ENCODE assay signal across 18 cellular contexts in the genomic region with DNA sequence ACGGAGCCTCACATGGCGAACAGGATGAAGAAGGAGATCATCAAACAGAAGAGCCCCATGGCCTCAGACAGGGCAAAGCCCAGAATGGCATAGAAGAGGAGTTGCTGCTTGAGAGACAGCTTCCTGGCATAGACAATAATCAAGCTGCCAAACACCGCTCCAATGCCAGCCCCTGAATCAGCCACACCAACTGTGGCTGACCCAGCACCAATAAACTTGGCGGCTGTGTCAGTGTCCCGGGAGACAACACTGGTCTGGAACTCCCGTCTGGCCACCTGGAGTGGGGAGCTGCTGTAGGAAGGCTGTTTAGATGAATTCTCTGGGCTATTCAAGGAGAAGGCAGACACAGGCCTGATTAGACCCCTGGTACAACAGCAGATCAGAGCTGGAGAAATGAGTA.
DNase-seq lines count a peak whose midpoint lies in the region; ATAC-seq and TF ChIP-seq lines count a peak whose summit lies in the region.
"Had no signal": no experiment of that assay in that cellular context is flagged by ENCODE, and none has a peak within 500 bp of the region (broad histone marks: within the 10 kb centered on the region; RNA-seq: fewer than 3 reads in every experiment).

No MANE protein-coding gene starts in this region.

- H3K27me3 ChIP-seq in thyroid gland (no peaks in the 10 kb centered on the region), lower lobe of right lung (ENCODE audit: low read depth) (no peaks in the 10 kb centered on the region), neuronal stem cell (ENCODE audit: control insufficient read depth in 3 of 3, insufficient read depth in 3 of 3, low read depth in 1 of 3, low read length in 3 of 3) (no peaks in the 10 kb centered on the region)
- H3K27me3 ChIP-seq: adrenal gland, cardiac muscle cell, Peyer's patch, testis had no signal

- no peak overlapping the region for H2BK5ac ChIP-seq in neuronal stem cell (ENCODE audit: low read length)

- TF ChIP-seq CTCF in thyroid gland (IDR thresholded peaks at IDR 0.05) (no peak), lower lobe of right lung (IDR thresholded peaks at IDR 0.05) (no peak)

- H2BK15ac ChIP-seq in neuronal stem cell (ENCODE audit: low read length): no peak overlapping the region

- H3K36me3 ChIP-seq in thyroid gland: no peaks in the 10 kb centered on the region
- H3K36me3 ChIP-seq in lower lobe of right lung: peaks cover 59% of the 10 kb centered on the region
- H3K36me3 ChIP-seq in neuronal stem cell (replicated peaks in 1 of 2; ENCODE audit: control insufficient read depth in 2 of 2, insufficient read depth in 2 of 2, low read length in 2 of 2): peaks cover 0 to 4% of the 10 kb centered on the region in 2 donors
- H3K36me3 ChIP-seq: adrenal gland had no signal

- H3K27ac ChIP-seq in thyroid gland (peak overlapping the region; percentile 75 to 78 (median 77)), lower lobe of right lung (no peak overlapping the region), neuronal stem cell (replicated peaks; ENCODE audit: low read length) (no peak overlapping the region)
- H3K27ac ChIP-seq: cardiac muscle cell, Peyer's patch had no signal

- ATAC-seq in lower lobe of right lung (no peak), HG03439 (IDR thresholded peaks at IDR 0.05; ENCODE audit: unreplicated experiment) (no peak)
- ATAC-seq: sciatic nerve, WTC11 had no signal

- H3K4me3 ChIP-seq in thyroid gland (replicated peaks in 1 of 3) (no peak overlapping the region), lower lobe of right lung (no peak overlapping the region), neuronal stem cell (ENCODE audit: low read length in 2 of 2) (peak overlapping the region in 1 of 2 donors; percentile 28)
- H3K4me3 ChIP-seq: adrenal gland, cardiac muscle cell, Peyer's patch, testis had no signal

- H3K23ac ChIP-seq in neuronal stem cell (ENCODE audit: low read depth, low read length, poor library complexity): no peak overlapping the region

- no peak overlapping the region for H3K4me2 ChIP-seq in neuronal stem cell (ENCODE audit: insufficient read depth, low read length, poor library complexity, severe bottlenecking)

- no peak overlapping the region for H2BK120ac ChIP-seq in neuronal stem cell (ENCODE audit: low read depth, low read length)

- H3K14ac ChIP-seq in neuronal stem cell (ENCODE audit: low read length): no peak overlapping the region

- no peak overlapping the region for H3K4ac ChIP-seq in neuronal stem cell (ENCODE audit: low read length)

- intact Hi-C loops in head of caudate nucleus (cut with DNase I): no loop called here
- intact Hi-C loops in thyroid gland (cut with DNase I): no loop called here
- intact Hi-C loops in lower lobe of right lung (cut with DNase I): no loop called here

- no peaks in the 10 kb centered on the region for H3K79me1 ChIP-seq in neuronal stem cell (ENCODE audit: low read depth, low read length)

- H3K18ac ChIP-seq in neuronal stem cell (ENCODE audit: low read length): no peak overlapping the region

- no peak for TF ChIP-seq POLR2A in thyroid gland (IDR thresholded peaks at IDR 0.05)

- H3K4me1 ChIP-seq in thyroid gland (peaks cover 23 to 25% of the 10 kb centered on the region in 2 donors), lower lobe of right lung (no peaks in the 10 kb centered on the region), neuronal stem cell (ENCODE audit: control insufficient read depth in 2 of 2, insufficient read depth in 1 of 2, low read depth in 1 of 2, low read length in 2 of 2) (no peaks in the 10 kb centered on the region)
- H3K4me1 ChIP-seq: Peyer's patch had no signal

- 49 to 60% methylated on average over 4 to 6 of the region's 6 CpGs for whole genome bisulfite sequencing in thyroid gland, 2 donors
- no CpG with 5 or more reads among the region's 6 CpGs for WGBS in neuronal stem cell (ENCODE audit: extremely low coverage in 2 of 2, insufficient read length in 2 of 2, insufficient replicate concordance in 1 of 2), 2 donors

- no peak overlapping the region for H2BK12ac ChIP-seq in neuronal stem cell (ENCODE audit: low read length)

- no peak overlapping the region for H4K91ac ChIP-seq in neuronal stem cell (ENCODE audit: low read depth, low read length, poor library complexity)

- no peak overlapping the region for H2AK5ac ChIP-seq in neuronal stem cell (ENCODE audit: low read depth, low read length)

- no peak overlapping the region for H3K9ac ChIP-seq in neuronal stem cell (ENCODE audit: low read depth, low read length, poor library complexity)

- peak; percentile 27 for DNase-seq in NCI-H69 (lab: John Stamatoyannopoulos, UW)
- DNase-seq in head of caudate nucleus: peak in 28 of 42 donors; percentile 5 to 66 (median 34)
- DNase-seq in medulla oblongata (ENCODE audit: extremely low spot score): peak; percentile 57
- DNase-seq in thyroid gland: peak; percentile 55 to 76
- no peak for DNase-seq in lower lobe of right lung
- no peak for DNase-seq in neuronal stem cell (ENCODE audit: low spot score)
- DNase-seq: activated CD4-positive, alpha-beta memory T cell treated with anti-CD3 and anti-CD28 coated beads, Interleukin-2, amount 10 ng/mL, durations not matched to agents 7 days and 5 days; DMS79 treated with DMSO at 0.1 percent for 48 hours; erythroblast; GOT3; NCI-H187; Peyer's patch; testis had no signal

- no peaks in the 10 kb centered on the region for H3K9me3 ChIP-seq in thyroid gland
- no peaks in the 10 kb centered on the region for H3K9me3 ChIP-seq in lower lobe of right lung
- no peaks in the 10 kb centered on the region for H3K9me3 ChIP-seq in neuronal stem cell (replicated peaks in 1 of 2; ENCODE audit: control insufficient read depth in 2 of 2, insufficient read depth in 1 of 2, low read depth in 1 of 2, low read length in 2 of 2)
- H3K9me3 ChIP-seq: adrenal gland, Peyer's patch, testis had no signal

- H4K8ac ChIP-seq in neuronal stem cell (ENCODE audit: low read depth, low read length): no peak overlapping the region

- no peak overlapping the region for H2AFZ ChIP-seq in neuronal stem cell (ENCODE audit: low read length)

Comparison
In these comparisons a context has a peak if more than half of its experiments do, and no peak if none do; other contexts are left out.
1. DNase-seq: peak in NCI-H69 (single experiment), head of caudate nucleus (28 of 42), medulla oblongata (single experiment) and thyroid gland (2 of 2); none in lower lobe of right lung (single experiment) and neuronal stem cell (single experiment).
2. H3K27ac ChIP-seq: peak in thyroid gland (3 of 3); none in lower lobe of right lung (single experiment) and neuronal stem cell (single experiment).